Comparison of ENCODE assay signal across 18 cellular contexts in the genomic region with DNA sequence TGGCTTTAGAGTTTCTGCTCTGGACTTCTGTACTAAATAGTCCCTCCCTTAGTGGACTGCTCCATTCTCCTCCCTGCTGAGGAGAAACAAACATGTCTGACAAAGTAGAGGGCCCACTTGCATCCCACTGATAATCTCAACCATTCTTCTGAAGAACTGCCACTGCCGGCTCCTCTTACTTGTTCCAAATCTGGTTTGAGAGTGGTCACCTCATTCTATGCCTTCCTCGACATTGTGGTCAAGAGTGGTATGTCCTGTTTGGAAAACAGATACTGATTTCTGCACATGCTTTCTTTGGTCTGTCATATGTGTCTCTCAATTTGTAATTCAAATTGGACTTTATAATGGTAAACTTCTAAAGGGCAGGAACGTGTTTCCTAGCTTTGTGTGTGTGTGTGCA. TPM values are rescaled to one million over a fixed set of nuclear protein-coding genes. Genes with fewer than 3 reads are reported as not detected.
A peak's percentile ranks its signal among the peaks of the same experiment; 100 is the strongest.
DNase-seq lines count a peak whose midpoint lies in the region; ATAC-seq and TF ChIP-seq lines count a peak whose summit lies in the region.
"Had no signal": no experiment of that assay in that cellular context is flagged by ENCODE, and none has a peak within 500 bp of the region (broad histone marks: within the 10 kb centered on the region; RNA-seq: fewer than 3 reads in every experiment).

No MANE protein-coding gene starts in this region.

- no peak overlapping the region for H3K4me3 Mint-ChIP-seq in WTC11
- H3K4me3 Mint-ChIP-seq: CD8-positive, alpha-beta memory T cell had no signal

- CTCF ChIA-PET in WTC11 (lab: Charles Lee): no interaction called here

- H3K27me3 ChIP-seq in SJSA1 (replicated peaks): no peaks in the 10 kb centered on the region
- no peaks in the 10 kb centered on the region for H3K27me3 ChIP-seq in fibroblast of lung (ENCODE audit: control insufficient read depth, insufficient read depth, low read length)
- no peaks in the 10 kb centered on the region for H3K27me3 ChIP-seq in osteoblast (ENCODE audit: insufficient read depth, low read length)
- H3K27me3 ChIP-seq: BLaER1, MG63 had no signal

- H3K4me1 Mint-ChIP-seq in WTC11: 0 out of 2 replicates have a peak, but pooled peaks cover 4% of the 10 kb centered on the region
- H3K4me1 Mint-ChIP-seq: CD8-positive, alpha-beta memory T cell had no signal

- peak; percentile 54 for DNase-seq in EH (ENCODE audit: low read depth)
- DNase-seq in SJSA1 (ENCODE audit: low read depth in 1 of 2, low spot score in 2 of 2): peak in 1 of 2 experiments; percentile 14
- peak; percentile 14 to 68 for DNase-seq in fibroblast of lung (ENCODE audit: low read depth in 2 of 2)
- DNase-seq in osteoblast (ENCODE audit: insufficient read length, low spot score, missing footprints): no peak
- no peak for DNase-seq in NCI-H1694 treated with DMSO at 0.1 percent for 48 hours (lab: John Stamatoyannopoulos, UW)
- DNase-seq in WTC11 (ENCODE audit: low spot score): no peak
- DNase-seq: CD8-positive, alpha-beta memory T cell; MG63; NCI-H1092 treated with DMSO at 0.1 percent for 48 hours; NCI-H1694; NCI-H446; NCI-H748 treated with DMSO at 0.1 percent for 48 hours; PC-9 had no signal

- H4K20me1 ChIP-seq in fibroblast of lung (ENCODE audit: control insufficient read depth, extremely low read depth, insufficient read depth, low read length) (no peaks in the 10 kb centered on the region), osteoblast (ENCODE audit: insufficient read depth, low read length) (no peaks in the 10 kb centered on the region)
- H4K20me1 ChIP-seq: BLaER1 had no signal

- H3K36me3 ChIP-seq in SJSA1: no peaks in the 10 kb centered on the region
- no peaks in the 10 kb centered on the region for H3K36me3 ChIP-seq in fibroblast of lung (ENCODE audit: control insufficient read depth, insufficient read depth, low read length)
- H3K36me3 ChIP-seq in osteoblast (ENCODE audit: insufficient read depth, low read length): no peaks in the 10 kb centered on the region
- H3K36me3 ChIP-seq: BLaER1, MG63 had no signal

- no peak overlapping the region for H3K4me2 ChIP-seq in fibroblast of lung (ENCODE audit: extremely low read depth, insufficient read depth, low read length)
- H3K4me2 ChIP-seq in osteoblast (ENCODE audit: insufficient read depth, low read length): no peak overlapping the region
- H3K4me2 ChIP-seq: BLaER1, KMS-11, PC-9 had no signal

- H3K4me3 ChIP-seq in SJSA1 (no peak overlapping the region), fibroblast of lung (replicated peaks in 1 of 4; ENCODE audit: control extremely low read depth in 1 of 4, insufficient read depth in 1 of 4, low read depth in 3 of 4, low read length in 4 of 4) (no peak overlapping the region), osteoblast (ENCODE audit: insufficient read depth, low read length) (no peak overlapping the region)
- H3K4me3 ChIP-seq: BLaER1, MG63, PC-9, SK-N-MC had no signal

- TF ChIP-seq CTCF in fibroblast of lung (conservative IDR thresholded peaks at IDR 0.05 in 1 of 2, IDR thresholded peaks at IDR 0.05 in 1 of 2; ENCODE audit: low read depth in 1 of 2, low read length in 2 of 2): no peak
- TF ChIP-seq CTCF in osteoblast (IDR thresholded peaks at IDR 0.05; ENCODE audit: extremely low read depth, low read depth, low read length): no peak
- TF ChIP-seq CTCF in WTC11 (IDR thresholded peaks at IDR 0.05): no peak

- H3K9me3 ChIP-seq in SJSA1 (replicated peaks) (no peaks in the 10 kb centered on the region), fibroblast of lung (ENCODE audit: control insufficient read depth, insufficient read depth, low read depth, low read length) (no peaks in the 10 kb centered on the region), osteoblast (ENCODE audit: low read depth, low read length) (no peaks in the 10 kb centered on the region)
- H3K9me3 ChIP-seq: BLaER1, MG63 had no signal

- no peaks in the 10 kb centered on the region for H3K79me2 ChIP-seq in fibroblast of lung (ENCODE audit: control insufficient read depth, insufficient read depth, low read length)
- H3K79me2 ChIP-seq in osteoblast (ENCODE audit: insufficient read depth, low read length): no peaks in the 10 kb centered on the region

- H3K9me3 Mint-ChIP-seq in WTC11: peaks cover 5% of the 10 kb centered on the region; the same call in 1 of the 2 replicates
- H3K9me3 Mint-ChIP-seq: CD8-positive, alpha-beta memory T cell had no signal

- H3K36me3 Mint-ChIP-seq in WTC11: no peaks in the 10 kb centered on the region
- H3K36me3 Mint-ChIP-seq: CD8-positive, alpha-beta memory T cell had no signal

- POLR2A ChIA-PET in WTC11 (lab: Charles Lee): interaction anchor here (0.7 kb wide), 1 partner anchor 67 kb away, joined by 3 read pairs; no protein-coding TSS in a partner anchor

- H3K27ac ChIP-seq in SJSA1: peak overlapping the region; percentile 27; the same call in 1 of the 2 replicates
- H3K27ac ChIP-seq in fibroblast of lung (ENCODE audit: insufficient read depth, low read length): no peak overlapping the region
- H3K27ac ChIP-seq in osteoblast (ENCODE audit: low read depth, low read length): no peak overlapping the region
- H3K27ac ChIP-seq: BLaER1, KMS-11, PC-9, SK-N-MC had no signal

- H2AFZ ChIP-seq in fibroblast of lung (ENCODE audit: low read length) (peak overlapping the region; percentile 44), osteoblast (ENCODE audit: low read length) (peak overlapping the region; percentile 10)
- H2AFZ ChIP-seq: PC-9 had no signal

- no peak overlapping the region for H3K9ac ChIP-seq in fibroblast of lung (ENCODE audit: insufficient read depth, low read length)
- H3K9ac ChIP-seq: BLaER1, KMS-11 had no signal

- H3K27me3 Mint-ChIP-seq in WTC11 (ENCODE audit: low read depth): no peaks in the 10 kb centered on the region

- H3K4me1 ChIP-seq in SJSA1 (replicated peaks) (peaks cover 26% of the 10 kb centered on the region), fibroblast of lung (ENCODE audit: control insufficient read depth, extremely low read depth, insufficient read depth, low read length) (no peaks in the 10 kb centered on the region), osteoblast (ENCODE audit: insufficient read depth, low read length) (peaks cover 3% of the 10 kb centered on the region)
- H3K4me1 ChIP-seq: BLaER1 had no signal

- no peak overlapping the region for H3K27ac Mint-ChIP-seq in WTC11
- H3K27ac Mint-ChIP-seq: CD8-positive, alpha-beta memory T cell had no signal

- no peak for ATAC-seq in HG03135 (IDR thresholded peaks at IDR 0.05; ENCODE audit: unreplicated experiment)
- no peak for ATAC-seq in WTC11
- ATAC-seq: HCT116 had no signal

TF ChIP-seq in WTC11, 78 proteins besides CTCF, POLR2A, EP300 and RAD21 (continues in another document):
- TF ChIP-seq, protein P1, sequence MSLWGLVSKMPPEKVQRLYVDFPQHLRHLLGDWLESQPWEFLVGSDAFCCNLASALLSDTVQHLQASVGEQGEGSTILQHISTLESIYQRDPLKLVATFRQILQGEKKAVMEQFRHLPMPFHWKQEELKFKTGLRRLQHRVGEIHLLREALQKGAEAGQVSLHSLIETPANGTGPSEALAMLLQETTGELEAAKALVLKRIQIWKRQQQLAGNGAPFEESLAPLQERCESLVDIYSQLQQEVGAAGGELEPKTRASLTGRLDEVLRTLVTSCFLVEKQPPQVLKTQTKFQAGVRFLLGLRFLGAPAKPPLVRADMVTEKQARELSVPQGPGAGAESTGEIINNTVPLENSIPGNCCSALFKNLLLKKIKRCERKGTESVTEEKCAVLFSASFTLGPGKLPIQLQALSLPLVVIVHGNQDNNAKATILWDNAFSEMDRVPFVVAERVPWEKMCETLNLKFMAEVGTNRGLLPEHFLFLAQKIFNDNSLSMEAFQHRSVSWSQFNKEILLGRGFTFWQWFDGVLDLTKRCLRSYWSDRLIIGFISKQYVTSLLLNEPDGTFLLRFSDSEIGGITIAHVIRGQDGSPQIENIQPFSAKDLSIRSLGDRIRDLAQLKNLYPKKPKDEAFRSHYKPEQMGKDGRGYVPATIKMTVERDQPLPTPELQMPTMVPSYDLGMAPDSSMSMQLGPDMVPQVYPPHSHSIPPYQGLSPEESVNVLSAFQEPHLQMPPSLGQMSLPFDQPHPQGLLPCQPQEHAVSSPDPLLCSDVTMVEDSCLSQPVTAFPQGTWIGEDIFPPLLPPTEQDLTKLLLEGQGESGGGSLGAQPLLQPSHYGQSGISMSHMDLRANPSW (CRISPR knock-in tag; conservative IDR thresholded peaks at IDR 0.05; ENCODE audit: low read depth): no peak
- TF ChIP-seq, protein P2, sequence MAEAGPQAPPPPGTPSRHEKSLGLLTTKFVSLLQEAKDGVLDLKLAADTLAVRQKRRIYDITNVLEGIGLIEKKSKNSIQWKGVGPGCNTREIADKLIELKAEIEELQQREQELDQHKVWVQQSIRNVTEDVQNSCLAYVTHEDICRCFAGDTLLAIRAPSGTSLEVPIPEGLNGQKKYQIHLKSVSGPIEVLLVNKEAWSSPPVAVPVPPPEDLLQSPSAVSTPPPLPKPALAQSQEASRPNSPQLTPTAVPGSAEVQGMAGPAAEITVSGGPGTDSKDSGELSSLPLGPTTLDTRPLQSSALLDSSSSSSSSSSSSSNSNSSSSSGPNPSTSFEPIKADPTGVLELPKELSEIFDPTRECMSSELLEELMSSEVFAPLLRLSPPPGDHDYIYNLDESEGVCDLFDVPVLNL (CRISPR knock-in tag; IDR thresholded peaks at IDR 0.05; ENCODE audit: borderline replicate concordance, low read depth): no peak
- no peak for TF ChIP-seq FOXK1 (CRISPR knock-in tag; IDR thresholded peaks at IDR 0.05)
- TF ChIP-seq, protein P3, sequence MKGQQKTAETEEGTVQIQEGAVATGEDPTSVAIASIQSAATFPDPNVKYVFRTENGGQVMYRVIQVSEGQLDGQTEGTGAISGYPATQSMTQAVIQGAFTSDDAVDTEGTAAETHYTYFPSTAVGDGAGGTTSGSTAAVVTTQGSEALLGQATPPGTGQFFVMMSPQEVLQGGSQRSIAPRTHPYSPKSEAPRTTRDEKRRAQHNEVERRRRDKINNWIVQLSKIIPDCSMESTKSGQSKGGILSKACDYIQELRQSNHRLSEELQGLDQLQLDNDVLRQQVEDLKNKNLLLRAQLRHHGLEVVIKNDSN (CRISPR knock-in tag; IDR thresholded peaks at IDR 0.05): no peak
- no peak for TF ChIP-seq ELF4 (CRISPR knock-in tag; IDR thresholded peaks at IDR 0.05; ENCODE audit: low read depth)
- TF ChIP-seq, protein P4, sequence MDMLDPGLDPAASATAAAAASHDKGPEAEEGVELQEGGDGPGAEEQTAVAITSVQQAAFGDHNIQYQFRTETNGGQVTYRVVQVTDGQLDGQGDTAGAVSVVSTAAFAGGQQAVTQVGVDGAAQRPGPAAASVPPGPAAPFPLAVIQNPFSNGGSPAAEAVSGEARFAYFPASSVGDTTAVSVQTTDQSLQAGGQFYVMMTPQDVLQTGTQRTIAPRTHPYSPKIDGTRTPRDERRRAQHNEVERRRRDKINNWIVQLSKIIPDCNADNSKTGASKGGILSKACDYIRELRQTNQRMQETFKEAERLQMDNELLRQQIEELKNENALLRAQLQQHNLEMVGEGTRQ (CRISPR knock-in tag; IDR thresholded peaks at IDR 0.05): no peak

RNA-seq across cellular contexts. Expression of a gene that starts 36.3 kb away (rescaled TPM):
- 11.9 and 21.1 TPM in 2 replicates for total RNA-seq in SJSA1 (2014; rRNA removed; shearing (Covaris generic))
- 29.8 and 50.4 TPM in 2 replicates for total RNA-seq in fibroblast of lung
- 11.7 and 15.5 TPM in 2 replicates for polyA plus RNA-seq in fibroblast of lung
- polyA plus RNA-seq in fibroblast of lung (2012): 12.7 and 18.8 TPM in 2 replicates
- 1.3 and 5.7 TPM in 2 replicates for polyA minus RNA-seq in fibroblast of lung (ENCODE audit: low replicate concordance)
- total RNA-seq in osteoblast: 82.2 and 86.0 TPM in 2 replicates
- 53.4 to 61.1 TPM (median 57.1 TPM) in 3 replicates for total RNA-seq in WTC11 (2021)

Comparison
In these comparisons a context has a peak if more than half of its experiments do, and no peak if none do; other contexts are left out.
1. DNase-seq: peak in EH (single experiment) and fibroblast of lung (2 of 2); none in osteoblast (single experiment), NCI-H1694 treated with DMSO at 0.1 percent for 48 hours (single experiment) and WTC11 (single experiment).